9 cellular contexts compared by ENCODE assay signal in the genomic region with DNA sequence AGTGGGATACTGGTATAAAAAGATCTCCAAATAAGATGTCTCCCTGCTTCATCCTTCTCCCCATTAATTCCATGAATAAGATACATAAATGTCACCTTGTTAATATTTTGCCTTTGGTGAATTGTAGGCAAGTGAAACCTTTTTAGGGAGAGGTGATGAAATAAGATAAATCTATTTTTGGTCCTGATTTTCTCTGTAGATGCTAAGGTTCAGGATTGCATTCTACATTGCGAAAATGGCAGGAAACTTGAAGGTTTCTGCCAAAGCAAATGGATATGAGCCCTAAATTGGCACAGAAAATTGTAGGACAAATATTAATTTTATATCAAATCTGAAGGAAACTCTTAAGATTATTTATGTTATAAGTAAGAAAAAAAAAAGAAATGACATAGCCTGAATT.
"Had no signal": no experiment of that assay in that cellular context is flagged by ENCODE, and none has a peak within 500 bp of the region (broad histone marks: within the 10 kb centered on the region; RNA-seq: fewer than 3 reads in every experiment).

No MANE protein-coding gene starts in this region.

- H3K27ac Mint-ChIP-seq: GM23338, H9 had no signal

- H2AFZ ChIP-seq: GM23338 had no signal

- FAIRE-seq: H1, H54, K562 had no signal

- ATAC-seq: GM23338, K562 had no signal

- H3K4me2 ChIP-seq: GM23338 had no signal

- H3K9me3 Mint-ChIP-seq: GM23338, H9 had no signal

- H3K4me3 ChIP-seq: GM23338, K562 had no signal

- H3K4me3 Mint-ChIP-seq: GM23338, H9 had no signal

- H3K4me1 Mint-ChIP-seq: GM23338, H9 had no signal

- H3K27ac ChIP-seq: HL-60 had no signal

- DNase-seq: H9, HCEC 1CT, IMR-90, KG1 had no signal
